8 cellular contexts compared by ENCODE assay signal in the genomic region with DNA sequence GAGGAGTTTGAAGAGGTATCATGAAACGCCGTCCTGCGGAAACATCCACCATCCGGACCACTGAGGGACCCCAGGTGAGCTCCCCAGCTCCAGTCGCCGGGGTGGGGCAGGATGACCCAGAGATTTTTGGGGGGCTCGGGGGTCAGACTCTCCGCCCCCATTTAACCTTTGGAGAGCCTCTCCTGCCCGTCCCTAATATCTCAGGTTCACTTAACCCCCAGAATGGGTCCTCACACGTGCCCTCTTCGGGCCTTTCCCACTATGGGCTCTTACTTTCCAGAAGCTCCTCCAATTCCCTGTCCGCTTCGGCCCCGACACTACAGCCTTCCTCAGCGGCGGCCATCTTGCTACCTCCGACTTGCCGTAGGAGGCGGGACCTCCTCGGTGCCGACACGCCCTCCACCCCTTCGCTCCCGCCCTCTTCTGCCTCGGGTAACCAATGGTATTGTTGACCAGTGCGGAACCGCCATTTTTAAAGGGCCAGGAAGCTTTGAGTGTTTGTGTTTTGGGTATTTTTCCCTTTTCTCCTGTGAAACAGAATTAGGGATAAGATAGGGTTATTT. TPM values are rescaled to one million over a fixed set of nuclear protein-coding genes. Genes with fewer than 3 reads are reported as not detected.
DNase-seq lines count a peak whose midpoint lies in the region; ATAC-seq and TF ChIP-seq lines count a peak whose summit lies in the region.

A gene with protein sequence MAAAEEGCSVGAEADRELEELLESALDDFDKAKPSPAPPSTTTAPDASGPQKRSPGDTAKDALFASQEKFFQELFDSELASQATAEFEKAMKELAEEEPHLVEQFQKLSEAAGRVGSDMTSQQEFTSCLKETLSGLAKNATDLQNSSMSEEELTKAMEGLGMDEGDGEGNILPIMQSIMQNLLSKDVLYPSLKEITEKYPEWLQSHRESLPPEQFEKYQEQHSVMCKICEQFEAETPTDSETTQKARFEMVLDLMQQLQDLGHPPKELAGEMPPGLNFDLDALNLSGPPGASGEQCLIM (minus strand): TSS at position 352 of the 563 bp plus-strand sequence. CDS start 9 bp downstream, at position 343.

- H3K27me3 ChIP-seq in Karpas-422 (ENCODE audit: low read length): no peaks in the 10 kb centered on the region
- no peaks in the 10 kb centered on the region for H3K27me3 ChIP-seq in esophagus muscularis mucosa

- WGBS in esophagus muscularis mucosa: under 1% methylated on average over 25 of the region's 27 CpGs

- H3K79me2 ChIP-seq in Karpas-422 (ENCODE audit: low read length): peaks cover 18% of the 10 kb centered on the region

- H3K9me2 ChIP-seq in Karpas-422 (replicated peaks; ENCODE audit: insufficient read depth, low read length): no peaks in the 10 kb centered on the region

- peak within 1 kb of the TSS; percentile 82 for H3K4me3 ChIP-seq in Karpas-422 (ENCODE audit: low read length)
- H3K4me3 ChIP-seq in esophagus muscularis mucosa: peak within 1 kb of the TSS; percentile 68 to 94 (median 76)

- peak within 1 kb of the TSS; percentile 47 for H2AFZ ChIP-seq in Karpas-422 (ENCODE audit: low read length)

- peak within 1 kb of the TSS; percentile 23; the same call in 1 of the 2 replicates for H3K27ac ChIP-seq in Karpas-422 (ENCODE audit: low read length)
- H3K27ac ChIP-seq in esophagus muscularis mucosa (replicated peaks in 1 of 4): peak within 1 kb of the TSS; percentile 73 to 87 (median 85)

- H3K4me2 ChIP-seq in Karpas-422 (ENCODE audit: low read depth, low read length, poor library complexity, severe bottlenecking): peak within 1 kb of the TSS; percentile 83

- peaks cover 11% of the 10 kb centered on the region for H3K4me1 ChIP-seq in Karpas-422 (ENCODE audit: low read length)
- H3K4me1 ChIP-seq in esophagus muscularis mucosa: peaks cover 17 to 34% (median 24%) of the 10 kb centered on the region in 4 donors

- intact Hi-C loops in esophagus muscularis mucosa (cut with DNase I): loop anchor here (5.0 kb wide), 1 partner anchor 33 kb away; no protein-coding TSS in a partner anchor

- H3K9me3 ChIP-seq in Karpas-422 (ENCODE audit: low read length): no peaks in the 10 kb centered on the region
- H3K9me3 ChIP-seq in esophagus muscularis mucosa: no peaks in the 10 kb centered on the region

- no peak for TF ChIP-seq EP300 in esophagus muscularis mucosa (IDR thresholded peaks at IDR 0.05)

- TF ChIP-seq POLR2A in esophagus muscularis mucosa (IDR thresholded peaks at IDR 0.05; ENCODE audit: low read depth): peak; percentile 54

- TF ChIP-seq CTCF in esophagus muscularis mucosa (IDR thresholded peaks at IDR 0.05): peak in 1 of 3 experiments; percentile 15

- ATAC-seq in GM21825 (IDR thresholded peaks at IDR 0.05; ENCODE audit: unreplicated experiment): peak; percentile 91

- H4K20me1 ChIP-seq in Karpas-422 (ENCODE audit: insufficient read depth, low read depth, low read length): no peaks in the 10 kb centered on the region

- H3K9ac ChIP-seq in Karpas-422 (ENCODE audit: low read length): peak within 1 kb of the TSS; percentile 77

- DNase-seq in DMS79 treated with DMSO at 0.1 percent for 48 hours (lab: John Stamatoyannopoulos, UW): peak; percentile 90
- DNase-seq in Karpas-422: peak; percentile 96
- DNase-seq in RKO (ENCODE audit: low spot score): peak; percentile 93
- peak; percentile 87 for DNase-seq in activated T-helper 1 cell treated with Interleukin-2 at 50 U/mL for 16 hours (ENCODE audit: low read depth)
- DNase-seq in esophagus muscularis mucosa (ENCODE audit: extremely low spot score): peak; percentile 97
- DNase-seq in myocyte (ENCODE audit: low read depth): peak; percentile 92
- peak; percentile 81 to 90 for DNase-seq in stimulated activated CD8-positive, alpha-beta memory T cell treated with anti-CD3 and anti-CD28 coated beads, Interleukin-7, amount 100 ng/mL, for 48 hours (ENCODE audit: extremely low read depth in 1 of 2, low read depth in 1 of 2)

- peaks cover 18% of the 10 kb centered on the region for H3K36me3 ChIP-seq in Karpas-422 (ENCODE audit: insufficient read depth, low read length)
- H3K36me3 ChIP-seq in esophagus muscularis mucosa: peaks cover 35 to 52% (median 42%) of the 10 kb centered on the region in 4 donors

RNA-seq across cellular contexts. Expression of the gene that starts here (rescaled TPM):
- total RNA-seq in Karpas-422 (2014; rRNA removed; shearing (Covaris generic); ENCODE audit: low replicate concordance): 27.1 and 29.3 TPM in 2 replicates
- total RNA-seq in esophagus muscularis mucosa (10 to 100 TPM; 43.6 to 54.2 (median 46.1) TPM), myocyte (67.5 and 85.1 TPM in 2 replicates)
- polyA plus RNA-seq in myocyte (2012): 73.9 TPM

Comparison
In these comparisons a context has a peak if more than half of its experiments do, and no peak if none do; other contexts are left out.
1. Peak in every context shown above with its lines: DNase-seq, ATAC-seq, H3K4me3 ChIP-seq and H3K27ac ChIP-seq.